In the genomic region with DNA sequence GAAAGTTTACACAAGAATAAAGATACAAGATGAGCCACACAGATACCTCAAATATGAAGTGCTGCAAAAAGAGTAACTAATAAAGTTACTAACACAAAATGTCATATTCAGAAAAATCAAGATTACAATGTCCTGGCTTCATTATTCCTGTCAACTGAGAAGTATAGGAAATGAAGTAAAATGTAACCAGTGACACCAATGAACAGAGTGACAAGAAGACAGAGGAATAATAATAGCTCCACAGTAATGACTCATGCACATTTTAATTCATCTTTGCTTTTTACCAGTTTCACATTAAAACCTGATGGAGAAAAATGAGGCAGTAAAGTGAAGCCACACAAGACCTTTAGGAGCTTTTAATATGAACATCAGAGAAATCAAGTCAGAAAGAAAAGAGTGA, we compare ENCODE assay signal across 24 cellular contexts.
"Had no signal": no experiment of that assay in that cellular context is flagged by ENCODE, and none has a peak within 500 bp of the region (broad histone marks: within the 10 kb centered on the region; RNA-seq: fewer than 3 reads in every experiment).

No MANE protein-coding gene starts in this region.

- H3K4me2 ChIP-seq: smooth muscle cell had no signal

- H3K4me3 ChIP-seq: adrenal gland, body of pancreas, smooth muscle cell, stomach, thyroid gland, upper lobe of left lung, vagina had no signal

- H3K9me3 ChIP-seq: adrenal gland, body of pancreas, neutrophil, stomach, thyroid gland, upper lobe of left lung, vagina had no signal

- H3K4me1 ChIP-seq: adrenal gland, thyroid gland, upper lobe of left lung, vagina had no signal

- DNase-seq: activated CD4-positive, alpha-beta T cell treated with anti-CD3 and anti-CD28 coated beads for 4 hours; activated CD4-positive, alpha-beta T cell treated with anti-CD3 and anti-CD28 coated beads, Interleukin-2, amount 50 U/mL, for 48 hours; activated CD8-positive, alpha-beta memory T cell treated with anti-CD3 and anti-CD28 coated beads, Interleukin-2, amount 50 U/mL, for 4 hours; activated effector memory CD4-positive, alpha-beta T cell treated with anti-CD3 and anti-CD28 coated beads, Interleukin-2, amount 50 U/mL, for 16 hours; activated naive CD4-positive, alpha-beta T cell treated with anti-CD3 and anti-CD28 coated beads for 36 hours; activated naive CD8-positive, alpha-beta T cell treated with anti-CD3 and anti-CD28 coated beads for 36 hours; activated T-cell treated with anti-CD3 and anti-CD28 coated beads, Interleukin-2, amount 50 U/mL, for 1 hour; adrenal gland; cortex of kidney; effector memory CD8-positive, alpha-beta T cell; midbrain; naive thymus-derived CD4-positive, alpha-beta T cell; stimulated activated CD4-positive, alpha-beta T cell treated with anti-CD3 and anti-CD28 coated beads, Interleukin-1b, Interleukin-23, amount 100 ng/mL, for 48 hours; stimulated activated naive B cell treated with anti-CD40 and anti-IgM and Interleukin-4, amounts not matched to agents 10 μg/mL and 1 μg/mL and 100 μg/mL, for 72 hours; stomach; thyroid gland; upper lobe of left lung had no signal

- H3K27me3 Mint-ChIP-seq: activated naive CD8-positive, alpha-beta T cell treated with anti-CD3 and anti-CD28 coated beads for 36 hours; effector memory CD8-positive, alpha-beta T cell; memory B cell; naive thymus-derived CD4-positive, alpha-beta T cell; progenitor cell of endocrine pancreas; stimulated activated naive B cell treated with anti-CD40 and anti-IgM and Interleukin-4, amounts not matched to agents 10 μg/mL and 1 μg/mL and 100 μg/mL, for 72 hours had no signal

- H3K27ac Mint-ChIP-seq: activated naive CD4-positive, alpha-beta T cell treated with anti-CD3 and anti-CD28 coated beads for 36 hours; activated naive CD8-positive, alpha-beta T cell treated with anti-CD3 and anti-CD28 coated beads for 36 hours; activated T-helper 1 cell treated with anti-CD3 and anti-CD28 coated beads, Interleukin-12 subunit alpha, Interleukin-12 subunit beta, Interleukin-2, Interleukin-4 antibody, amounts not matched to agents 30 ng/mL and 10 ng/mL and 1 ng/mL, durations not matched to agents 14 hours and 24 hours and 36 hours; effector memory CD8-positive, alpha-beta T cell; memory B cell; naive thymus-derived CD4-positive, alpha-beta T cell; progenitor cell of endocrine pancreas; stimulated activated naive B cell treated with anti-CD40 and anti-IgM and Interleukin-4, amounts not matched to agents 10 μg/mL and 1 μg/mL and 100 μg/mL, for 72 hours had no signal

- H3K9me3 Mint-ChIP-seq: activated naive CD4-positive, alpha-beta T cell treated with anti-CD3 and anti-CD28 coated beads for 36 hours; activated naive CD8-positive, alpha-beta T cell treated with anti-CD3 and anti-CD28 coated beads for 36 hours; activated T-helper 1 cell treated with anti-CD3 and anti-CD28 coated beads, Interleukin-12 subunit alpha, Interleukin-12 subunit beta, Interleukin-2, Interleukin-4 antibody, amounts not matched to agents 30 ng/mL and 10 ng/mL and 1 ng/mL, durations not matched to agents 14 hours and 24 hours and 36 hours; stimulated activated naive B cell treated with anti-CD40 and anti-IgM and Interleukin-4, amounts not matched to agents 10 μg/mL and 1 μg/mL and 100 μg/mL, for 72 hours had no signal

- H3K4me1 Mint-ChIP-seq: activated naive CD8-positive, alpha-beta T cell treated with anti-CD3 and anti-CD28 coated beads for 36 hours; memory B cell; naive thymus-derived CD4-positive, alpha-beta T cell; stimulated activated naive B cell treated with anti-CD40 and anti-IgM and Interleukin-4, amounts not matched to agents 10 μg/mL and 1 μg/mL and 100 μg/mL, for 72 hours had no signal

- H3K27me3 ChIP-seq: adrenal gland, body of pancreas, neutrophil, stomach, thyroid gland, upper lobe of left lung, vagina had no signal

- H3K27ac ChIP-seq: adrenal gland, neutrophil, stomach, thyroid gland, upper lobe of left lung, vagina had no signal

- H3K36me3 ChIP-seq: adrenal gland, neutrophil, stomach, thyroid gland, upper lobe of left lung, vagina had no signal

- ATAC-seq: effector memory CD8-positive, alpha-beta T cell; naive thymus-derived CD4-positive, alpha-beta T cell; stimulated activated naive B cell treated with anti-CD40 and anti-IgM and Interleukin-4, amounts not matched to agents 10 μg/mL and 1 μg/mL and 100 μg/mL, for 72 hours had no signal

- H3K4me3 Mint-ChIP-seq: activated naive CD4-positive, alpha-beta T cell treated with anti-CD3 and anti-CD28 coated beads for 36 hours; activated naive CD8-positive, alpha-beta T cell treated with anti-CD3 and anti-CD28 coated beads for 36 hours; activated T-helper 1 cell treated with anti-CD3 and anti-CD28 coated beads, Interleukin-12 subunit alpha, Interleukin-12 subunit beta, Interleukin-2, Interleukin-4 antibody, amounts not matched to agents 30 ng/mL and 10 ng/mL and 1 ng/mL, durations not matched to agents 14 hours and 24 hours and 36 hours; effector memory CD8-positive, alpha-beta T cell; memory B cell; naive thymus-derived CD4-positive, alpha-beta T cell; stimulated activated naive B cell treated with anti-CD40 and anti-IgM and Interleukin-4, amounts not matched to agents 10 μg/mL and 1 μg/mL and 100 μg/mL, for 72 hours had no signal

- H3K36me3 Mint-ChIP-seq: activated naive CD8-positive, alpha-beta T cell treated with anti-CD3 and anti-CD28 coated beads for 36 hours; memory B cell; naive thymus-derived CD4-positive, alpha-beta T cell; stimulated activated naive B cell treated with anti-CD40 and anti-IgM and Interleukin-4, amounts not matched to agents 10 μg/mL and 1 μg/mL and 100 μg/mL, for 72 hours had no signal
